In the genomic region with DNA sequence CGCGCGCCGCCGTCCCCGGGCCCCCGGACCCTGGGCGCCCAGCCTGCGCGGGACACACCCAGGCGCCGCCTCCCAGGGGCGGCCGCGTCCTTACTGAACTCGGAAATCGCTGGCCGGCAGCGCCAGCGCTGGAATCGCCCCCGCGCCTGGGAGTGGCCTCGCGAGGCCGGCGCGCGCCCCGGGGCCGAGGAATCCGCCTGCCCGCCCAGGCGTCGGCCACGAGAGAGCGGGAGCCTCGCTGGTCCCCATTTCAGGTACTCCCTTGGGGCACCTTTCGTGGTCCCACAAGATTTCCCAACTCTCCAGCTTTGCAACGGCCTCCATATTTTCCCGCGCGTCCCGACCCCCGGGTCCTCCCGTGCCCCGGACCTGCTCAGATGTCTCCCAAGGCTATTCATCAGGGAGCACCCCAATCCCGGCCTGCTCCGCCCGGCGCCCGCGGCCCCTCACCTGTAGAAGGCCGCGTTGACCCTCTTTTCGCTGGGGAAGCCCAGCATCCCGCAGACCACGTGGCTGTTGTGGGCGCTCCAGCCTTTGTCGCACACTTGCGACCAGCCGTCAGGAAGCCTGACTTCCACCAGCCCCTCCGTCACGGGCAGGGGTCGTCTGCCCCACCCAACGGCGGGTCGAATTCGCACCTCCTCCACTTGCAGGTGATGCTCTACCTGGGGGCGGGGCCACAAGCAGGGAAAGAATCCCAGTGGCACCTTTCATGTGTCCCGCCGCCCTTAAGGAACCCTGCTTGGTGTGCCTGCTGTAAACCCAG, we compare ENCODE assay signal across 8 cellular contexts. TPM values are rescaled to one million over a fixed set of nuclear protein-coding genes. Genes with fewer than 3 reads are reported as not detected.
DNase-seq lines count a peak whose midpoint lies in the region; ATAC-seq, FAIRE-seq and TF ChIP-seq lines count a peak whose summit lies in the region.

No MANE protein-coding gene starts in this region.

- H3K27ac ChIP-seq in cardiac muscle cell (no peak overlapping the region), trophoblast cell (ENCODE audit: low read depth, low read length) (no peak overlapping the region)

- no peak overlapping the region for H3K18ac ChIP-seq in trophoblast cell (ENCODE audit: low read length)

- H4K8ac ChIP-seq in trophoblast cell (ENCODE audit: low read depth, low read length) = peak overlapping the region; percentile 59

- peaks cover 8% of the 10 kb centered on the region for H3K4me1 ChIP-seq in cardiac muscle cell (ENCODE audit: low read depth)
- peaks cover 9 to 13% of the 10 kb centered on the region in 2 experiments for H3K4me1 ChIP-seq in trophoblast cell (ENCODE audit: control insufficient read depth in 1 of 2, insufficient read depth in 2 of 2, low read length in 2 of 2)

- peak overlapping the region; percentile 86 for H2AFZ ChIP-seq in trophoblast cell (ENCODE audit: insufficient read depth, low read length, poor library complexity)

- peak; percentile 30 for FAIRE-seq in GM12892 (lab: Jason Lieb, UNC)

- H2AK5ac ChIP-seq in trophoblast cell (ENCODE audit: low read length) = no peak overlapping the region

- TF ChIP-seq POLR2A in GM12892 (IDR thresholded peaks at IDR 0.05; ENCODE audit: low read depth, low read length) = peak; percentile 58; the same call in 1 of the 2 replicates

- H3K79me1 ChIP-seq in trophoblast cell (ENCODE audit: low read length) = peaks cover 2% of the 10 kb centered on the region

- H3K9me3 ChIP-seq in cardiac muscle cell (ENCODE audit: low read depth) (no peaks in the 10 kb centered on the region), trophoblast cell (ENCODE audit: insufficient read depth, low read depth, low read length) (peaks cover 8% of the 10 kb centered on the region)

- no peaks in the 10 kb centered on the region for H3K79me2 ChIP-seq in trophoblast cell (ENCODE audit: control insufficient read depth, insufficient read depth, low read length, poor library complexity)

- no peak overlapping the region for H4K12ac ChIP-seq in trophoblast cell (ENCODE audit: low read depth, low read length)

- peak overlapping the region; percentile 51 for H3K4me3 ChIP-seq in AG09309 (ENCODE audit: control insufficient read depth, low read depth, low read length)
- peak overlapping the region; percentile 44 for H3K4me3 ChIP-seq in cardiac muscle cell
- H3K4me3 ChIP-seq in trophoblast cell (ENCODE audit: low read depth, low read length) = peak overlapping the region; percentile 8

- H2BK120ac ChIP-seq in trophoblast cell (ENCODE audit: insufficient read depth, low read length, poor library complexity) = peak overlapping the region; percentile 31

- peaks cover 40% of the 10 kb centered on the region for H3K27me3 Mint-ChIP-seq in activated T-helper 1 cell treated with anti-CD3 and anti-CD28 coated beads, Interleukin-12 subunit alpha, Interleukin-12 subunit beta, Interleukin-2, Interleukin-4 antibody, amounts not matched to agents 30 ng/mL and 10 ng/mL and 1 ng/mL, durations not matched to agents 14 hours and 24 hours and 36 hours (ENCODE audit: insufficient read depth)

- no peak for DNase-seq in AG09309 (ENCODE audit: low read depth)
- no peak for DNase-seq in GM12892 (ENCODE audit: insufficient read length)
- peak; percentile 22 for DNase-seq in NCI-H1092 treated with DMSO at 0.1 percent for 48 hours (lab: John Stamatoyannopoulos, UW)
- peak; percentile 39 for DNase-seq in activated T-helper 1 cell treated with anti-CD3 and anti-CD28 coated beads, Interleukin-12 subunit alpha, Interleukin-12 subunit beta, Interleukin-2, Interleukin-4 antibody, amounts not matched to agents 30 ng/mL and 10 ng/mL and 1 ng/mL, durations not matched to agents 14 hours and 24 hours and 36 hours (ENCODE audit: low spot score)
- peak; percentile 62 to 76 for DNase-seq in cardiac muscle cell (ENCODE audit: low read depth in 1 of 2, low spot score in 1 of 2)
- peak in 1 of 2 donors; percentile 70 for DNase-seq in trophoblast cell
- no peak for DNase-seq in NCI-H446 treated with DMSO at 0.1 percent for 48 hours (lab: John Stamatoyannopoulos, UW)

- no CpG with 5 or more reads among the region's 72 CpGs for WGBS in trophoblast cell (ENCODE audit: extremely low coverage, insufficient coverage, insufficient read length)

- H3K36me3 Mint-ChIP-seq in activated T-helper 1 cell treated with anti-CD3 and anti-CD28 coated beads, Interleukin-12 subunit alpha, Interleukin-12 subunit beta, Interleukin-2, Interleukin-4 antibody, amounts not matched to agents 30 ng/mL and 10 ng/mL and 1 ng/mL, durations not matched to agents 14 hours and 24 hours and 36 hours (ENCODE audit: low read depth) = no peaks in the 10 kb centered on the region

- no peak overlapping the region for H3K9ac ChIP-seq in trophoblast cell (ENCODE audit: low read length)

- H2BK5ac ChIP-seq in trophoblast cell (ENCODE audit: low read depth, low read length, poor library complexity) = no peak overlapping the region

- H3K9me3 Mint-ChIP-seq in activated T-helper 1 cell treated with anti-CD3 and anti-CD28 coated beads, Interleukin-12 subunit alpha, Interleukin-12 subunit beta, Interleukin-2, Interleukin-4 antibody, amounts not matched to agents 30 ng/mL and 10 ng/mL and 1 ng/mL, durations not matched to agents 14 hours and 24 hours and 36 hours = no peaks in the 10 kb centered on the region

- peaks cover 20% of the 10 kb centered on the region for H3K4me1 Mint-ChIP-seq in activated T-helper 1 cell treated with anti-CD3 and anti-CD28 coated beads, Interleukin-12 subunit alpha, Interleukin-12 subunit beta, Interleukin-2, Interleukin-4 antibody, amounts not matched to agents 30 ng/mL and 10 ng/mL and 1 ng/mL, durations not matched to agents 14 hours and 24 hours and 36 hours (ENCODE audit: low read depth)

- no peak for ATAC-seq in GM18520 (IDR thresholded peaks at IDR 0.05; ENCODE audit: unreplicated experiment)

- H3K23ac ChIP-seq in trophoblast cell (ENCODE audit: low read length) = no peak overlapping the region

- H4K91ac ChIP-seq in trophoblast cell (ENCODE audit: low read depth, low read length) = peak overlapping the region; percentile 8

- H3K4me2 ChIP-seq in trophoblast cell (ENCODE audit: low read length) = peak overlapping the region; percentile 75

- no peak overlapping the region for H2BK12ac ChIP-seq in trophoblast cell (ENCODE audit: low read length)

- H3K4me3 Mint-ChIP-seq in activated T-helper 1 cell treated with anti-CD3 and anti-CD28 coated beads, Interleukin-12 subunit alpha, Interleukin-12 subunit beta, Interleukin-2, Interleukin-4 antibody, amounts not matched to agents 30 ng/mL and 10 ng/mL and 1 ng/mL, durations not matched to agents 14 hours and 24 hours and 36 hours = peak overlapping the region; percentile 78

- no peak overlapping the region for H3K14ac ChIP-seq in trophoblast cell (ENCODE audit: low read length)

- no peak for TF ChIP-seq CTCF in AG09309 (IDR thresholded peaks at IDR 0.05; ENCODE audit: control insufficient read depth, insufficient read depth, low read depth, low read length, missing control alignments)
- no peak for TF ChIP-seq CTCF in cardiac muscle cell (IDR thresholded peaks at IDR 0.05; ENCODE audit: low read depth, low read length)

- H3K27ac Mint-ChIP-seq in activated T-helper 1 cell treated with anti-CD3 and anti-CD28 coated beads, Interleukin-12 subunit alpha, Interleukin-12 subunit beta, Interleukin-2, Interleukin-4 antibody, amounts not matched to agents 30 ng/mL and 10 ng/mL and 1 ng/mL, durations not matched to agents 14 hours and 24 hours and 36 hours = no peak overlapping the region

- no peaks in the 10 kb centered on the region for H3K36me3 ChIP-seq in cardiac muscle cell
- no peaks in the 10 kb centered on the region for H3K36me3 ChIP-seq in trophoblast cell (ENCODE audit: control insufficient read depth in 1 of 2, insufficient read depth in 2 of 2, low read length in 2 of 2)

- H3K27me3 ChIP-seq in cardiac muscle cell (peaks cover 24% of the 10 kb centered on the region), trophoblast cell (ENCODE audit: insufficient read depth, low read length) (peaks cover 32% of the 10 kb centered on the region)

- H3K4ac ChIP-seq in trophoblast cell (ENCODE audit: low read depth, low read length) = no peak overlapping the region

- intact Hi-C loops in activated T-helper 1 cell treated with anti-CD3 and anti-CD28 coated beads, Interleukin-12 subunit alpha, Interleukin-12 subunit beta, Interleukin-2, Interleukin-4 antibody, amounts not matched to agents 30 ng/mL and 10 ng/mL and 1 ng/mL, durations not matched to agents 14 hours and 24 hours and 36 hours (cut with micrococcal nuclease) = loop anchor here (1.0 kb wide), 1 partner anchor 18 kb away; no protein-coding TSS in a partner anchor

RNA-seq across cellular contexts. Expression of gene LOXL3, which starts 4.6 kb away (rescaled TPM):
- 21.0 TPM for polyA plus RNA-seq in GM12892 (2012; ENCODE audit: missing spikeins)
- 1.9 and 2.0 TPM in 2 replicates for total RNA-seq in activated T-helper 1 cell treated with anti-CD3 and anti-CD28 coated beads, Interleukin-12 subunit alpha, Interleukin-12 subunit beta, Interleukin-2, Interleukin-4 antibody, amounts not matched to agents 30 ng/mL and 10 ng/mL and 1 ng/mL, durations not matched to agents 14 hours and 24 hours and 36 hours
- 23.7 and 43.3 TPM in 2 replicates for total RNA-seq in cardiac muscle cell
- polyA plus RNA-seq in cardiac muscle cell = 13.4 and 31.7 TPM in 2 replicates
- 1.1 and 1.3 TPM in 2 replicates for polyA plus RNA-seq in trophoblast cell (2013)

RNA-seq across cellular contexts. Expression of gene DOK1, which starts 5.4 kb away (rescaled TPM):
- polyA plus RNA-seq in GM12892 (2012; ENCODE audit: missing spikeins) = 30.5 TPM
- total RNA-seq in activated T-helper 1 cell treated with anti-CD3 and anti-CD28 coated beads, Interleukin-12 subunit alpha, Interleukin-12 subunit beta, Interleukin-2, Interleukin-4 antibody, amounts not matched to agents 30 ng/mL and 10 ng/mL and 1 ng/mL, durations not matched to agents 14 hours and 24 hours and 36 hours = 37.2 and 40.8 TPM in 2 replicates
- total RNA-seq in cardiac muscle cell = 12.8 and 26.1 TPM in 2 replicates
- 10.0 and 20.2 TPM in 2 replicates for polyA plus RNA-seq in cardiac muscle cell
- 2.5 and 2.7 TPM in 2 replicates for polyA plus RNA-seq in trophoblast cell (2013)

RNA-seq across cellular contexts. Expression of gene HTRA2, which starts 19.4 kb away (rescaled TPM):
- polyA plus RNA-seq in GM12892 (2012; ENCODE audit: missing spikeins) = 56.6 TPM
- 57.0 and 57.3 TPM in 2 replicates for total RNA-seq in activated T-helper 1 cell treated with anti-CD3 and anti-CD28 coated beads, Interleukin-12 subunit alpha, Interleukin-12 subunit beta, Interleukin-2, Interleukin-4 antibody, amounts not matched to agents 30 ng/mL and 10 ng/mL and 1 ng/mL, durations not matched to agents 14 hours and 24 hours and 36 hours
- 39.9 and 55.1 TPM in 2 replicates for total RNA-seq in cardiac muscle cell
- 57.6 and 82.0 TPM in 2 replicates for polyA plus RNA-seq in cardiac muscle cell
- polyA plus RNA-seq in trophoblast cell (2013) = 26.2 and 27.9 TPM in 2 replicates

RNA-seq across cellular contexts. Expression of gene AUP1, which starts 19.6 kb away (rescaled TPM):
- 82.7 TPM for polyA plus RNA-seq in GM12892 (2012; ENCODE audit: missing spikeins)
- 178 and 187 TPM in 2 replicates for total RNA-seq in activated T-helper 1 cell treated with anti-CD3 and anti-CD28 coated beads, Interleukin-12 subunit alpha, Interleukin-12 subunit beta, Interleukin-2, Interleukin-4 antibody, amounts not matched to agents 30 ng/mL and 10 ng/mL and 1 ng/mL, durations not matched to agents 14 hours and 24 hours and 36 hours
- 93.2 and 105 TPM in 2 replicates for total RNA-seq in cardiac muscle cell
- 120 and 122 TPM in 2 replicates for polyA plus RNA-seq in cardiac muscle cell
- 103 and 107 TPM in 2 replicates for polyA plus RNA-seq in trophoblast cell (2013)

RNA-seq across cellular contexts. Expression of gene DQX1, which starts 23.1 kb away (rescaled TPM):
- 0.93 TPM for polyA plus RNA-seq in GM12892 (2012; ENCODE audit: missing spikeins)
- 0.65 and 0.86 TPM in 2 replicates for total RNA-seq in activated T-helper 1 cell treated with anti-CD3 and anti-CD28 coated beads, Interleukin-12 subunit alpha, Interleukin-12 subunit beta, Interleukin-2, Interleukin-4 antibody, amounts not matched to agents 30 ng/mL and 10 ng/mL and 1 ng/mL, durations not matched to agents 14 hours and 24 hours and 36 hours
- 0.98 and 1.1 TPM in 2 replicates for total RNA-seq in cardiac muscle cell
- polyA plus RNA-seq in cardiac muscle cell = 0.60 and 0.67 TPM in 2 replicates
- 0.68 and 0.85 TPM in 2 replicates for polyA plus RNA-seq in trophoblast cell (2013)

Comparison
In these comparisons a context has a peak if more than half of its experiments do, and no peak if none do; other contexts are left out.
1. DNase-seq: peak in NCI-H1092 treated with DMSO at 0.1 percent for 48 hours (single experiment), activated T-helper 1 cell treated with anti-CD3 and anti-CD28 coated beads, Interleukin-12 subunit alpha, Interleukin-12 subunit beta, Interleukin-2, Interleukin-4 antibody, amounts not matched to agents 30 ng/mL and 10 ng/mL and 1 ng/mL, durations not matched to agents 14 hours and 24 hours and 36 hours (single experiment) and cardiac muscle cell (2 of 2); none in AG09309 (single experiment), GM12892 (single experiment) and NCI-H446 treated with DMSO at 0.1 percent for 48 hours (single experiment).
2. Peak in every context shown above with its lines, with median percentiles within 50 percentile points of each other: H3K4me3 ChIP-seq.